ENCODE assay signal across 10 cellular contexts in the genomic region with DNA sequence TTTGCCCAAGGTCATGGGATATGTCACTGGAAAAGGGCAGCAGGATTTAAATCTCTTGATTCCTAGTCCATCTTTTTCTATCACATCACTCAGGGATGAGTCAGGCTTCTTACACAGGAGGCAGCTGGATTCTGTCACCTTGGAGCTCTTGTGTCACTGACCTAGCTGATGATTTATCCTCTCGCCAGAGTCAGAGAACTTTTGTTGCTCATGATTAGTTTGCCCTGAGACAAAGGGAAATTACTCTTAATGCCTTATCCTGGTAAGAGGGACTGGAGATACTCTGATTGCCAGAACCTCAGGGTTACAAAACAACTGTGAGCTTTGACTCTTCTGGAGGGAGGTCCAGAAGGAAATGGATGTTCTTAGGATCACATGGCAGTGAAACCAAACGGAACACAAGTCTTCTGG. TPM values are rescaled to one million over a fixed set of nuclear protein-coding genes. Genes with fewer than 3 reads are reported as not detected.
A peak's percentile ranks its signal among the peaks of the same experiment; 100 is the strongest.
DNase-seq lines count a peak whose midpoint lies in the region; FAIRE-seq and TF ChIP-seq lines count a peak whose summit lies in the region.
"Had no signal": no experiment of that assay in that cellular context is flagged by ENCODE, and none has a peak within 500 bp of the region (broad histone marks: within the 10 kb centered on the region; RNA-seq: fewer than 3 reads in every experiment).

No MANE protein-coding gene starts in this region.

- no CpG with 5 or more reads among the region's 2 CpGs for WGBS in mesendoderm (ENCODE audit: extremely low coverage, insufficient coverage, low lambda C conversion rate)

- no peak overlapping the region for H2AFZ ChIP-seq in endothelial cell of umbilical vein (ENCODE audit: low read depth, low read length)

- no peak for TF ChIP-seq POLR2A in endothelial cell of umbilical vein (IDR thresholded peaks at IDR 0.05; ENCODE audit: low read depth, low read length)

- no peak overlapping the region for H2AK5ac ChIP-seq in mesendoderm (ENCODE audit: low read length)

- no peak overlapping the region for H2BK15ac ChIP-seq in mesendoderm (replicated peaks; ENCODE audit: low read depth)

- peak overlapping the region; percentile 60 for H3K27ac ChIP-seq in endothelial cell of umbilical vein (ENCODE audit: insufficient read depth, low read depth, low read length)
- H3K27ac ChIP-seq in mesendoderm (ENCODE audit: low read depth, low read length): no peak overlapping the region

- H2BK120ac ChIP-seq in mesendoderm (ENCODE audit: low read depth, low read length): no peak overlapping the region

- no peaks in the 10 kb centered on the region for H3K9me1 ChIP-seq in endothelial cell of umbilical vein (replicated peaks; ENCODE audit: control insufficient read depth, extremely low read depth, insufficient read depth, low read length)

- H3K79me1 ChIP-seq in mesendoderm (ENCODE audit: low read length): no peaks in the 10 kb centered on the region

- DNase-seq in AG08395 (ENCODE audit: low spot score): peak; percentile 71
- peak; percentile 20 for DNase-seq in LoVo (ENCODE audit: low spot score)
- DNase-seq in endothelial cell of umbilical vein (ENCODE audit: low read depth, low spot score): peak; percentile 71
- peak; percentile 66 for DNase-seq in mesendoderm
- no peak for DNase-seq in T-helper 9 cell
- no peak for DNase-seq in NCI-H1048 (lab: John Stamatoyannopoulos, UW)
- DNase-seq in NCI-H748 (lab: John Stamatoyannopoulos, UW; ENCODE audit: unreplicated experiment): no peak
- DNase-seq in GM19240 (ENCODE audit: insufficient read length, low spot score): no peak
- DNase-seq: activated effector memory CD4-positive, alpha-beta T cell treated with Interleukin-2 at 50 U/mL for 16 hours; Calu3 had no signal

- H3K9ac ChIP-seq in endothelial cell of umbilical vein (replicated peaks; ENCODE audit: extremely low read depth, insufficient read depth, low read length) (no peak overlapping the region), mesendoderm (ENCODE audit: low read length) (no peak overlapping the region)

- no peak overlapping the region for H3K4me2 ChIP-seq in endothelial cell of umbilical vein (ENCODE audit: insufficient read depth, low read length)
- H3K4me2 ChIP-seq in mesendoderm (ENCODE audit: low read length): no peak overlapping the region

- no peaks in the 10 kb centered on the region for H3K9me3 ChIP-seq in endothelial cell of umbilical vein (replicated peaks; ENCODE audit: control insufficient read depth, insufficient read depth, low read length)

- H3K4me3 ChIP-seq in endothelial cell of umbilical vein (replicated peaks in 1 of 3; ENCODE audit: insufficient read depth in 1 of 3, low read depth in 1 of 3, low read length in 3 of 3) (no peak overlapping the region), mesendoderm (ENCODE audit: low read length) (no peak overlapping the region)

- no TSS peak for BruUV-seq in endothelial cell of umbilical vein (replicated peaks; lab: Mats Ljungman, UMichigan)

- H4K5ac ChIP-seq in mesendoderm (ENCODE audit: low read length): no peak overlapping the region

- no peak overlapping the region for H4K8ac ChIP-seq in mesendoderm (ENCODE audit: low read depth, low read length)

- H3K79me2 ChIP-seq in endothelial cell of umbilical vein (ENCODE audit: control insufficient read depth, insufficient read depth, low read length): no peaks in the 10 kb centered on the region
- no peaks in the 10 kb centered on the region for H3K79me2 ChIP-seq in mesendoderm (ENCODE audit: control insufficient read depth, insufficient read depth, low read length)

- no peaks in the 10 kb centered on the region for H4K20me1 ChIP-seq in endothelial cell of umbilical vein (replicated peaks; ENCODE audit: control insufficient read depth, extremely low read depth, insufficient read depth, low read length)

- H3K23ac ChIP-seq in mesendoderm (ENCODE audit: low read length): no peak overlapping the region

- intact Hi-C loops in endothelial cell of umbilical vein (cut with micrococcal nuclease): no loop called here

- no peak overlapping the region for H3K56ac ChIP-seq in mesendoderm (ENCODE audit: low read length)

- TF ChIP-seq CTCF in endothelial cell of umbilical vein (IDR thresholded peaks at IDR 0.05; ENCODE audit: extremely low read depth in 1 of 2, insufficient read depth in 1 of 2, low read depth in 1 of 2, low read length in 2 of 2): no peak

- FAIRE-seq in endothelial cell of umbilical vein (lab: Jason Lieb, UNC): peak; percentile 59

- H3K36me3 ChIP-seq in endothelial cell of umbilical vein (ENCODE audit: control insufficient read depth in 2 of 2, extremely low read depth in 1 of 2, insufficient read depth in 2 of 2, low read length in 2 of 2) (peaks cover 2% of the 10 kb centered on the region in 2 experiments), mesendoderm (ENCODE audit: control insufficient read depth, insufficient read depth, low read length) (peaks cover 3% of the 10 kb centered on the region)

- CTCF ChIA-PET in endothelial cell of umbilical vein (lab: Charles Lee): interaction anchor here (1.1 to 1.6 kb wide), 3 partner anchors 19 to 65 kb away, joined by 3 to 4 read pairs (median 3); no protein-coding TSS in a partner anchor

- H3K18ac ChIP-seq in mesendoderm (ENCODE audit: low read length): no peak overlapping the region

- dilution Hi-C loops in endothelial cell of umbilical vein (cut with MboI; ENCODE audit: extremely low pct_ligation_motif_present, low sequenced_read_pairs): no loop called here

- H3K4me1 ChIP-seq in endothelial cell of umbilical vein (ENCODE audit: control insufficient read depth, extremely low read depth, insufficient read depth, low read length): peaks cover 11% of the 10 kb centered on the region
- no peaks in the 10 kb centered on the region for H3K4me1 ChIP-seq in mesendoderm (ENCODE audit: control insufficient read depth, low read depth, low read length)

- H3K4ac ChIP-seq in mesendoderm (ENCODE audit: low read depth, low read length): no peak overlapping the region

- POLR2A ChIA-PET in endothelial cell of umbilical vein (lab: Charles Lee): no interaction called here

- H3K27me3 ChIP-seq in endothelial cell of umbilical vein (ENCODE audit: control insufficient read depth in 2 of 2, insufficient read depth in 2 of 2, low read length in 2 of 2) (no peaks in the 10 kb centered on the region), mesendoderm (ENCODE audit: insufficient read depth, low read length, poor library complexity) (no peaks in the 10 kb centered on the region)

- H2BK5ac ChIP-seq in mesendoderm (ENCODE audit: low read length): no peak overlapping the region

TF ChIP-seq in endothelial cell of umbilical vein, 7 proteins besides CTCF, POLR2A, EP300 and RAD21:
- TF ChIP-seq POLR2AphosphoS5 (IDR thresholded peaks at IDR 0.05; ENCODE audit: insufficient read depth, low read depth, low read length) (no peak), GATA2 (IDR thresholded peaks at IDR 0.05; ENCODE audit: insufficient read depth, insufficient read length, low read depth, low read length) (no peak), FOS (IDR thresholded peaks at IDR 0.05; ENCODE audit: borderline replicate concordance, insufficient read depth, low read length) (peak; percentile 58), EZH2 (IDR thresholded peaks at IDR 0.05; ENCODE audit: borderline replicate concordance, low read depth, low read length, severe bottlenecking) (no peak)

RNA-seq across cellular contexts. Expression of a gene that starts 10.1 kb away (rescaled TPM):
- 58.1 and 72.1 TPM in 2 replicates for total RNA-seq in endothelial cell of umbilical vein
- 120 and 135 TPM in 2 replicates for polyA plus RNA-seq in endothelial cell of umbilical vein
- polyA plus RNA-seq in endothelial cell of umbilical vein (2011; cell fraction: cytosol; rRNA removed): 108 and 111 TPM in 2 replicates
- 54.2 and 60.7 TPM in 2 replicates for polyA plus RNA-seq in endothelial cell of umbilical vein (2011; cell fraction: nucleus; rRNA removed)
- polyA plus RNA-seq in endothelial cell of umbilical vein (2012): 89.4 and 104 TPM in 2 replicates
- 43.2 and 44.4 TPM in 2 replicates for polyA minus RNA-seq in endothelial cell of umbilical vein
- polyA minus RNA-seq in endothelial cell of umbilical vein (2011; cell fraction: cytosol; rRNA and poly(A)+ RNA removed): 50.4 TPM
- 24.3 and 31.4 TPM in 2 replicates for polyA minus RNA-seq in endothelial cell of umbilical vein (2011; cell fraction: nucleus; rRNA and poly(A)+ RNA removed)
- 257 TPM for polyA plus RNA-seq in mesendoderm (2013, experiment 1 of 2)
- polyA plus RNA-seq in mesendoderm (2013, experiment 2 of 2): 257 TPM

RNA-seq across cellular contexts. Expression of a gene that starts 10.2 kb away (rescaled TPM):
- total RNA-seq in endothelial cell of umbilical vein: 14.5 and 16.1 TPM in 2 replicates
- polyA plus RNA-seq in endothelial cell of umbilical vein: 8.8 and 9.8 TPM in 2 replicates
- 10.7 and 11.7 TPM in 2 replicates for polyA plus RNA-seq in endothelial cell of umbilical vein (2011; cell fraction: cytosol; rRNA removed)
- 13.3 and 16.6 TPM in 2 replicates for polyA plus RNA-seq in endothelial cell of umbilical vein (2011; cell fraction: nucleus; rRNA removed)
- 22.4 and 23.5 TPM in 2 replicates for polyA plus RNA-seq in endothelial cell of umbilical vein (2012)
- polyA minus RNA-seq in endothelial cell of umbilical vein: 12.6 and 17.8 TPM in 2 replicates
- 4.5 TPM for polyA minus RNA-seq in endothelial cell of umbilical vein (2011; cell fraction: cytosol; rRNA and poly(A)+ RNA removed)
- 5.0 and 12.5 TPM in 2 replicates for polyA minus RNA-seq in endothelial cell of umbilical vein (2011; cell fraction: nucleus; rRNA and poly(A)+ RNA removed)
- polyA plus RNA-seq in mesendoderm (2013, experiment 1 of 2): 19.3 TPM
- 20.0 TPM for polyA plus RNA-seq in mesendoderm (2013, experiment 2 of 2)

Comparison
In these comparisons a context has a peak if more than half of its experiments do, and no peak if none do; other contexts are left out.
1. DNase-seq: peak in AG08395 (single experiment), LoVo (single experiment), endothelial cell of umbilical vein (single experiment) and mesendoderm (single experiment); none in T-helper 9 cell (single experiment), NCI-H1048 (single experiment), NCI-H748 (single experiment) and GM19240 (single experiment).